Comparison of ENCODE assay signal across 8 cellular contexts in the genomic region with DNA sequence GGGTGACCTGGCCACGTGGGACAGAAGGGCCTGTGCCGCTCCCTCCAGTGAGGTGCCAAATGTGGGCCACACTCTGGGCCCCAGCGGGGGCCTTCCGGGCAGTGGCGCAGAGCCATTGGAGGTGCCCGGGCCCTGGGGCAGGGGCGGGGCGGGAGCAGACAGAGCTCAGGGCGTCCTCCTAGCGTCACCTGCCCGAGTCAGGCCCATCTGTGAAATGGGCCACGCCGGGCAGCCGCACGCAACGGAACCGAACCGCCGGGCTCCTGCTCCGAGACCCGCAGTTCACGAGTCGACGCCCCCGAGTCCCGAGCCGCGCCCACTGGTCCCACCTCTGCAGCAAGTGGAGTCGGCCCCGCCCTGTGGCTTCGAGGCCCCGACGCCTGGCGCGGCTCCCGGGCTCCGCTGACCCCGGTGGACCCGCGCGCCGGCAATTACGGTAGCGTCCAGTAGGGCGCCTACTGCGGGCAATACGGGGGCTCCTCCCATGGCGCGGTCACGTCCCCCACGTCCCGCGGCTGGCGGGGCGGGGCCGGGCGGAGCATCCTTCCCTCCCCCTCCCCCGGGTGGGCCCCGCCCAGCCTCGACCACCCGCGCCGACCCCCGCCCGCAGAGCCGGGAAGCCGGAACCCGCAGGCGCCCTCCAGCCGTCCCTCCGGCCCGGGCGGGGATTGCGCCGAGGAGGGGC. TPM values are rescaled to one million over a fixed set of nuclear protein-coding genes. Genes with fewer than 3 reads are reported as not detected.
DNase-seq lines count a peak whose midpoint lies in the region; ATAC-seq, FAIRE-seq and TF ChIP-seq lines count a peak whose summit lies in the region.

No MANE protein-coding gene starts in this region.

- H3K36me3 ChIP-seq in SU-DHL-6 (ENCODE audit: low read length) (no peaks in the 10 kb centered on the region), K562 (ENCODE audit: control insufficient read depth, insufficient read depth, low read length) (no peaks in the 10 kb centered on the region), iPS DF 6.9 (ENCODE audit: control insufficient read depth, insufficient read depth, low read length) (no peaks in the 10 kb centered on the region), sigmoid colon (no peaks in the 10 kb centered on the region)

- H3K4me3 ChIP-seq in SU-DHL-6 (ENCODE audit: insufficient read depth, low read length, poor library complexity, severe bottlenecking) (no peak overlapping the region), K562 (peak overlapping the region; percentile 40), iPS DF 6.9 (ENCODE audit: low read length) (peak overlapping the region; percentile 30; the same call in 1 of the 2 replicates), sigmoid colon (peak overlapping the region; percentile 51 to 81 (median 64))

- TF ChIP-seq CTCF in SU-DHL-6 (IDR thresholded peaks at IDR 0.05; ENCODE audit: insufficient read depth, low read length, poor library complexity, severe bottlenecking), result no peak
- TF ChIP-seq CTCF in K562 (IDR thresholded peaks at IDR 0.05 in 2 of 3, conservative IDR thresholded peaks at IDR 0.05 in 1 of 3; ENCODE audit: insufficient read depth in 2 of 3, low read depth in 1 of 3, low read length in 3 of 3), result peak in 2 of 3 experiments; percentile 45 to 50; a peak in 4 of 6 replicates
- TF ChIP-seq CTCF in sigmoid colon (IDR thresholded peaks at IDR 0.05), result peak; percentile 59 to 71 (median 66)

- POLR2A ChIA-PET in K562 (lab: Yijun Ruan, JAX), result interaction anchor here (0.7 to 1.6 kb wide), 7 partner anchors 11 to 726 kb away, joined by 3 to 8 read pairs (median 3); partner anchors contain the start of gene CD7

- H3K4me2 ChIP-seq in SU-DHL-6 (ENCODE audit: low read depth, low read length, poor library complexity, severe bottlenecking), result peak overlapping the region; percentile 13
- H3K4me2 ChIP-seq in K562 (ENCODE audit: insufficient read depth, low read length), result peak overlapping the region; percentile 72

- no peaks in the 10 kb centered on the region for H3K79me2 ChIP-seq in SU-DHL-6 (ENCODE audit: insufficient read depth, low read length)
- H3K79me2 ChIP-seq in K562 (ENCODE audit: control insufficient read depth, insufficient read depth, low read length), result no peaks in the 10 kb centered on the region; the same call in 2 of the 3 replicates

- no peaks in the 10 kb centered on the region for H3K9me1 ChIP-seq in K562 (ENCODE audit: control insufficient read depth, insufficient read depth, low read length)

- H3K27me3 ChIP-seq in SU-DHL-6 (ENCODE audit: low read length) (no peaks in the 10 kb centered on the region), K562 (ENCODE audit: control insufficient read depth in 2 of 2, insufficient read depth in 2 of 2, low read length in 2 of 2) (no peaks in the 10 kb centered on the region), iPS DF 6.9 (ENCODE audit: control insufficient read depth, insufficient read depth, low read length) (peaks cover 18% of the 10 kb centered on the region), sigmoid colon (peaks cover 5 to 19% (median 16%) of the 10 kb centered on the region in 3 donors)

- peak; percentile 50 for DNase-seq in NCI-H146 (lab: John Stamatoyannopoulos, UW)
- DNase-seq in NCI-H146 treated with DMSO at 0.1 percent for 48 hours (lab: John Stamatoyannopoulos, UW; ENCODE audit: unreplicated experiment), result no peak
- DNase-seq in K562 (ENCODE audit: extremely low read depth in 1 of 4, low spot score in 3 of 4), result peak; percentile 92 to 94 (median 92)
- DNase-seq in iPS DF 6.9 (ENCODE audit: low read depth, low spot score), result no peak
- DNase-seq in sigmoid colon, result peak; percentile 93

- H3K27ac ChIP-seq in SU-DHL-6 (ENCODE audit: low read depth, low read length) (no peak overlapping the region), K562 (ENCODE audit: extremely low read depth, low read depth, low read length) (peak overlapping the region; percentile 80), iPS DF 6.9 (ENCODE audit: low read length) (no peak overlapping the region), sigmoid colon (peak overlapping the region; percentile 87 to 94 (median 90))

- BruUV-seq in K562 (replicated peaks; lab: Mats Ljungman, UMichigan), result no TSS peak

- TF ChIP-seq RAD21 in K562 (CRISPR knock-in tag; conservative IDR thresholded peaks at IDR 0.05 in 1 of 2, IDR thresholded peaks at IDR 0.05 in 1 of 2), result no peak

- no peaks in the 10 kb centered on the region for H3F3A ChIP-seq in SU-DHL-6 (ENCODE audit: insufficient read depth)

- 23% methylated on average over 32 of the region's 75 CpGs for WGBS in K562 (ENCODE audit: insufficient coverage, low coverage, missing lambda C conversion rate)
- no CpG with 5 or more reads among the region's 75 CpGs for WGBS in iPS DF 6.9 (ENCODE audit: insufficient coverage, insufficient read length)
- WGBS in sigmoid colon, 2 donors, result 2 to 7% methylated on average over 75 of the region's 75 CpGs

- TF ChIP-seq EP300 in K562 (IDR thresholded peaks at IDR 0.05; ENCODE audit: low read length) (peak; percentile 47), sigmoid colon (IDR thresholded peaks at IDR 0.05) (peak in 1 of 4 donors; percentile 52)

- TF ChIP-seq POLR2A in K562 (conservative IDR thresholded peaks at IDR 0.05), result no peak
- TF ChIP-seq POLR2A in sigmoid colon (IDR thresholded peaks at IDR 0.05), result no peak

- H3K9me3 ChIP-seq in SU-DHL-6 (ENCODE audit: insufficient read depth, low read length) (no peaks in the 10 kb centered on the region), K562 (replicated peaks; ENCODE audit: control insufficient read depth, insufficient read depth, low read depth, low read length) (no peaks in the 10 kb centered on the region), iPS DF 6.9 (ENCODE audit: control insufficient read depth, insufficient read depth, low read length) (no peaks in the 10 kb centered on the region), sigmoid colon (no peaks in the 10 kb centered on the region)

- in situ Hi-C loops in K562 (cut with MboI), result no loop called here

- CTCF ChIA-PET in K562 (lab: Yijun Ruan, JAX; ENCODE audit: low intra/inter-chr PET ratio), result no interaction called here

- peak; percentile 78 for FAIRE-seq in K562 (lab: Jason Lieb, UNC)

- peaks cover 29 to 92% of the 10 kb centered on the region in 2 experiments for H3K4me1 ChIP-seq in K562 (replicated peaks in 1 of 2; ENCODE audit: control insufficient read depth in 2 of 2, insufficient read depth in 2 of 2, low read length in 2 of 2)
- H3K4me1 ChIP-seq in iPS DF 6.9 (ENCODE audit: control insufficient read depth, insufficient read depth, low read length), result peaks cover 6% of the 10 kb centered on the region; the same call in 1 of the 2 replicates
- peaks cover 0 to 62% (median 44%) of the 10 kb centered on the region in 4 donors for H3K4me1 ChIP-seq in sigmoid colon

- H3K9me2 ChIP-seq in SU-DHL-6 (replicated peaks; ENCODE audit: insufficient read depth, low read length), result no peaks in the 10 kb centered on the region

- no peak overlapping the region for H3K9ac ChIP-seq in SU-DHL-6 (ENCODE audit: low read length)
- H3K9ac ChIP-seq in K562 (ENCODE audit: insufficient read depth in 1 of 2, low read depth in 2 of 2, low read length in 2 of 2), result peak overlapping the region; percentile 74 to 85

- H4K20me1 ChIP-seq in SU-DHL-6 (ENCODE audit: low read depth, low read length), result no peaks in the 10 kb centered on the region
- H4K20me1 ChIP-seq in K562 (replicated peaks; ENCODE audit: control insufficient read depth, insufficient read depth, low read length), result no peaks in the 10 kb centered on the region

- peak; percentile 20 for ATAC-seq in HG03097 (IDR thresholded peaks at IDR 0.05; ENCODE audit: low FRiP score, unreplicated experiment)
- ATAC-seq in K562, result peak; percentile 93
- no peak for ATAC-seq in GM21619 (IDR thresholded peaks at IDR 0.05; ENCODE audit: unreplicated experiment)

- no peak overlapping the region for H2AFZ ChIP-seq in SU-DHL-6 (ENCODE audit: low read depth, low read length, severe bottlenecking)
- peak overlapping the region; percentile 87 for H2AFZ ChIP-seq in K562 (ENCODE audit: low read depth, low read length)

- intact Hi-C loops in K562 (cut with micrococcal nuclease) (no loop called here), sigmoid colon (cut with DNase I) (no loop called here)

RNA-seq across cellular contexts. Expression of gene SLC16A3, which starts 1.9 kb away (rescaled TPM):
- total RNA-seq in K562 (2011; cell fraction: chromatin; rRNA removed; ENCODE audit: low replicate concordance), result 2.9 and 6.6 TPM in 2 replicates
- total RNA-seq in K562 (2011; cell fraction: nucleolus; rRNA removed), result 10.0 and 10.5 TPM in 2 replicates
- 4.4 and 5.7 TPM in 2 replicates for total RNA-seq in K562 (2011; cell fraction: nucleoplasm; rRNA removed)
- total RNA-seq in K562 (2014; rRNA removed) (1.8 and 2.5 TPM in 2 replicates), K562 (2014; rRNA removed; fragmentation: Illumina TruSeq; extraction: Trizol) (0.11 and 0.13 TPM in 2 replicates), K562 (2015; rRNA removed; fragmentation: Illumina TruSeq; extraction: Trizol) (1.0 and 1.2 TPM in 2 replicates), K562 (2021) (2.9 and 5.4 TPM in 2 replicates), sigmoid colon (10 to 100 TPM in 3 of 4 donors, 1 to 10 TPM in 1; 9.6 to 19.7 (median 11.6) TPM)
- polyA plus RNA-seq in K562 (2011; rRNA removed) (3.7 and 8.3 TPM in 2 replicates), K562 (2014; fragmentation: Illumina TruSeq; extraction: Trizol) (0.58 and 0.78 TPM in 2 replicates), K562 (2014; fragmentation: Nextera tagmentation; extraction: Ambion mirVana) (not detected), K562 (2014; rRNA removed) (0.81 and 1.9 TPM in 2 replicates), sigmoid colon (100 to 1,000 TPM in 1 of 3 donors, 10 to 100 TPM in 2; 10.8 to 140 (median 37.9) TPM)
- polyA plus RNA-seq in K562 (2011; cell fraction: cytosol; rRNA removed), result 9.7 and 12.8 TPM in 2 replicates
- 9.1 and 10.2 TPM in 2 replicates for polyA plus RNA-seq in K562 (2011; cell fraction: nucleus; rRNA removed)
- 4.9 and 9.3 TPM in 2 replicates for polyA plus RNA-seq in K562 (2012)
- polyA minus RNA-seq in K562 (2011; rRNA and poly(A)+ RNA removed), result 2.9 and 3.7 TPM in 2 replicates
- polyA minus RNA-seq in K562 (2011; cell fraction: cytosol; rRNA and poly(A)+ RNA removed), result 7.0 and 15.5 TPM in 2 replicates
- polyA minus RNA-seq in K562 (2011; cell fraction: nucleus; rRNA and poly(A)+ RNA removed), result 4.8 and 6.9 TPM in 2 replicates

RNA-seq across cellular contexts. Expression of gene CCDC57, which starts 18.1 kb away (rescaled TPM):
- 238 and 466 TPM in 2 replicates for total RNA-seq in K562 (2011; cell fraction: chromatin; rRNA removed; ENCODE audit: low replicate concordance)
- 176 and 211 TPM in 2 replicates for total RNA-seq in K562 (2011; cell fraction: nucleolus; rRNA removed)
- 135 and 163 TPM in 2 replicates for total RNA-seq in K562 (2011; cell fraction: nucleoplasm; rRNA removed)
- 13.6 and 19.0 TPM in 2 replicates for total RNA-seq in K562 (2014; rRNA removed)
- 10.7 TPM in 2 replicates for total RNA-seq in K562 (2014; rRNA removed; fragmentation: Illumina TruSeq; extraction: Trizol)
- 17.1 and 18.1 TPM in 2 replicates for total RNA-seq in K562 (2015; rRNA removed; fragmentation: Illumina TruSeq; extraction: Trizol)
- total RNA-seq in K562 (2021), result 33.8 and 36.0 TPM in 2 replicates
- polyA plus RNA-seq in K562 (2011; rRNA removed), result 26.3 and 31.1 TPM in 2 replicates
- 15.4 and 18.8 TPM in 2 replicates for polyA plus RNA-seq in K562 (2011; cell fraction: cytosol; rRNA removed)
- polyA plus RNA-seq in K562 (2011; cell fraction: nucleus; rRNA removed), result 146 and 224 TPM in 2 replicates
- polyA plus RNA-seq in K562 (2012), result 20.1 and 38.4 TPM in 2 replicates
- 12.9 and 19.9 TPM in 2 replicates for polyA plus RNA-seq in K562 (2014; fragmentation: Illumina TruSeq; extraction: Trizol)
- polyA plus RNA-seq in K562 (2014; fragmentation: Nextera tagmentation; extraction: Ambion mirVana), result 1 to 10 TPM in 1 of 2 experiments, under 1 TPM in 1; 0.83 to 1.1 TPM
- 34.8 and 36.2 TPM in 2 replicates for polyA plus RNA-seq in K562 (2014; rRNA removed)
- 15.9 and 16.8 TPM in 2 replicates for polyA minus RNA-seq in K562 (2011; rRNA and poly(A)+ RNA removed)
- polyA minus RNA-seq in K562 (2011; cell fraction: cytosol; rRNA and poly(A)+ RNA removed), result 12.2 and 13.1 TPM in 2 replicates
- polyA minus RNA-seq in K562 (2011; cell fraction: nucleus; rRNA and poly(A)+ RNA removed), result 47.4 and 49.1 TPM in 2 replicates
- total RNA-seq in sigmoid colon, result 10 to 100 TPM; 13.3 to 34.1 (median 20.8) TPM
- polyA plus RNA-seq in sigmoid colon, result 10 to 100 TPM; 17.4 to 47.8 (median 25.4) TPM

RNA-seq across cellular contexts. Expression of gene CSNK1D, which starts 42.7 kb away (rescaled TPM):
- total RNA-seq in K562 (2011; cell fraction: chromatin; rRNA removed; ENCODE audit: low replicate concordance), result 268 and 441 TPM in 2 replicates
- total RNA-seq in K562 (2011; cell fraction: nucleolus; rRNA removed), result 196 and 213 TPM in 2 replicates
- 179 and 187 TPM in 2 replicates for total RNA-seq in K562 (2011; cell fraction: nucleoplasm; rRNA removed)
- total RNA-seq in K562 (2014; rRNA removed) (26.1 and 39.0 TPM in 2 replicates), K562 (2014; rRNA removed; fragmentation: Illumina TruSeq; extraction: Trizol) (35.9 and 41.3 TPM in 2 replicates), K562 (2015; rRNA removed; fragmentation: Illumina TruSeq; extraction: Trizol) (35.7 and 36.6 TPM in 2 replicates), K562 (2021) (95.3 and 114 TPM in 2 replicates), sigmoid colon (10 to 100 TPM; 45.1 to 61.2 (median 48.9) TPM)
- polyA plus RNA-seq in K562 (2011; rRNA removed) (82.8 and 96.8 TPM in 2 replicates), K562 (2014; fragmentation: Illumina TruSeq; extraction: Trizol) (123 and 133 TPM in 2 replicates), K562 (2014; fragmentation: Nextera tagmentation; extraction: Ambion mirVana) (1 to 10 TPM; 6.5 to 7.4 TPM), K562 (2014; rRNA removed) (81.0 and 90.3 TPM in 2 replicates), sigmoid colon (100 to 1,000 TPM in 1 of 3 donors, 10 to 100 TPM in 2; 55.9 to 142 (median 86.2) TPM)
- 51.5 and 60.4 TPM in 2 replicates for polyA plus RNA-seq in K562 (2011; cell fraction: cytosol; rRNA removed)
- 306 and 488 TPM in 2 replicates for polyA plus RNA-seq in K562 (2011; cell fraction: nucleus; rRNA removed)
- polyA plus RNA-seq in K562 (2012), result 102 and 106 TPM in 2 replicates
- 56.2 and 74.7 TPM in 2 replicates for polyA minus RNA-seq in K562 (2011; rRNA and poly(A)+ RNA removed)
- 45.7 and 51.3 TPM in 2 replicates for polyA minus RNA-seq in K562 (2011; cell fraction: cytosol; rRNA and poly(A)+ RNA removed)
- 71.1 and 74.9 TPM in 2 replicates for polyA minus RNA-seq in K562 (2011; cell fraction: nucleus; rRNA and poly(A)+ RNA removed)

Comparison
In these comparisons a context has a peak if more than half of its experiments do, and no peak if none do; other contexts are left out.
1. DNase-seq: peak in NCI-H146 (single experiment), K562 (4 of 4) and sigmoid colon (single experiment); none in NCI-H146 treated with DMSO at 0.1 percent for 48 hours (single experiment) and iPS DF 6.9 (single experiment).
2. H3K27ac ChIP-seq: peak in K562 (single experiment) and sigmoid colon (4 of 4); none in SU-DHL-6 (single experiment) and iPS DF 6.9 (single experiment).